Comparison of ENCODE assay signal across 1 cellular context in the genomic region with DNA sequence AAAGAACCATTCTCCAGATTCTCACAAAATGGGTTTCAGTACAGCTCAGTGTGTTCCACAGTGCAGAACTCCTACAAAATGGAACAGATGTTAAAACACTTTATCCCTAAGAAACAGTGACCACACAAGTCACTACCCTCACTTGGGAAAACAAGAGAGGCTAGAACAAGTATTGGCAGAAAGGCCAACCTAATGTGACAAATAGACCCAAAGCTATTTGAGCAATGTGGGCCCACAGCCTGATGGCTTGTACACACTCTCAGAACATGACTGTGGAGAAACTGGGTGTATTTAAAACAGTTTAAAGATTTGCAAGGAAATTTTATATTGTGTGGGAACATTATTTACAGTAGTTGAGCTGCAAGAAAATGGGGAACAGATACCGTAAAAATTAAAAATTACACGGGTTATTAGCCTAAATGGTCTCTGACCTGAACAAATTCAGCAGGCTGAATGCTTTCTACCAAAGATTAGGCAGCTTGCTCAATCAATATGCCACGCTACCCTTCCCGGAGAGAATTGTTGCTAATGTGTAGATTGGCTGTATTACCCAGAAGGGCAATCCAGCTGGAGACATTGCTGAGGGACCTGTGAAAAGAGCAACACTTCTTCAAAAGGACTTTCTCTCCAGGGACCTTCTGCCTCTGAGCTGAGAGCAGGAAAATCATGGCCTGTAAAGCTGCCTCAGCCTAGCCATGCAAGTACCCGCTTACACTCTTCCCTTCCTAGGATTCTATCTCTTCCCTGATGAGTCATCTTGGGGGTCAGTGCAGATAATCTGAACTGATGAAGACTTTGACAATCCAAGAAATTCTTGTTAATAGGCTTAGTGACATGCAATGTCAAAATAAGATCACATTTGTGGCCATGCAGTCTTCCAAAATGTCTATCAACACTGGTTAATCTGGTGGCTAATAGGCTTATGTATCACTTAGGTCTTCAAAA.
TF ChIP-seq lines count a peak whose summit lies in the region.

No MANE protein-coding gene starts in this region.

TF ChIP-seq in K562, 482 proteins besides CTCF, POLR2A, EP300 and RAD21 (continued from another document):
- TF ChIP-seq CEBPZ (IDR thresholded peaks at IDR 0.05; ENCODE audit: borderline replicate concordance, low read depth, low read length): no peak
- no peak for TF ChIP-seq HMGN3 (IDR thresholded peaks at IDR 0.05; ENCODE audit: borderline replicate concordance, extremely low read depth, insufficient read length, low read depth, low read length)
- no peak for TF ChIP-seq TAF7 (tag; IDR thresholded peaks at IDR 0.05)
- TF ChIP-seq, protein P1, sequence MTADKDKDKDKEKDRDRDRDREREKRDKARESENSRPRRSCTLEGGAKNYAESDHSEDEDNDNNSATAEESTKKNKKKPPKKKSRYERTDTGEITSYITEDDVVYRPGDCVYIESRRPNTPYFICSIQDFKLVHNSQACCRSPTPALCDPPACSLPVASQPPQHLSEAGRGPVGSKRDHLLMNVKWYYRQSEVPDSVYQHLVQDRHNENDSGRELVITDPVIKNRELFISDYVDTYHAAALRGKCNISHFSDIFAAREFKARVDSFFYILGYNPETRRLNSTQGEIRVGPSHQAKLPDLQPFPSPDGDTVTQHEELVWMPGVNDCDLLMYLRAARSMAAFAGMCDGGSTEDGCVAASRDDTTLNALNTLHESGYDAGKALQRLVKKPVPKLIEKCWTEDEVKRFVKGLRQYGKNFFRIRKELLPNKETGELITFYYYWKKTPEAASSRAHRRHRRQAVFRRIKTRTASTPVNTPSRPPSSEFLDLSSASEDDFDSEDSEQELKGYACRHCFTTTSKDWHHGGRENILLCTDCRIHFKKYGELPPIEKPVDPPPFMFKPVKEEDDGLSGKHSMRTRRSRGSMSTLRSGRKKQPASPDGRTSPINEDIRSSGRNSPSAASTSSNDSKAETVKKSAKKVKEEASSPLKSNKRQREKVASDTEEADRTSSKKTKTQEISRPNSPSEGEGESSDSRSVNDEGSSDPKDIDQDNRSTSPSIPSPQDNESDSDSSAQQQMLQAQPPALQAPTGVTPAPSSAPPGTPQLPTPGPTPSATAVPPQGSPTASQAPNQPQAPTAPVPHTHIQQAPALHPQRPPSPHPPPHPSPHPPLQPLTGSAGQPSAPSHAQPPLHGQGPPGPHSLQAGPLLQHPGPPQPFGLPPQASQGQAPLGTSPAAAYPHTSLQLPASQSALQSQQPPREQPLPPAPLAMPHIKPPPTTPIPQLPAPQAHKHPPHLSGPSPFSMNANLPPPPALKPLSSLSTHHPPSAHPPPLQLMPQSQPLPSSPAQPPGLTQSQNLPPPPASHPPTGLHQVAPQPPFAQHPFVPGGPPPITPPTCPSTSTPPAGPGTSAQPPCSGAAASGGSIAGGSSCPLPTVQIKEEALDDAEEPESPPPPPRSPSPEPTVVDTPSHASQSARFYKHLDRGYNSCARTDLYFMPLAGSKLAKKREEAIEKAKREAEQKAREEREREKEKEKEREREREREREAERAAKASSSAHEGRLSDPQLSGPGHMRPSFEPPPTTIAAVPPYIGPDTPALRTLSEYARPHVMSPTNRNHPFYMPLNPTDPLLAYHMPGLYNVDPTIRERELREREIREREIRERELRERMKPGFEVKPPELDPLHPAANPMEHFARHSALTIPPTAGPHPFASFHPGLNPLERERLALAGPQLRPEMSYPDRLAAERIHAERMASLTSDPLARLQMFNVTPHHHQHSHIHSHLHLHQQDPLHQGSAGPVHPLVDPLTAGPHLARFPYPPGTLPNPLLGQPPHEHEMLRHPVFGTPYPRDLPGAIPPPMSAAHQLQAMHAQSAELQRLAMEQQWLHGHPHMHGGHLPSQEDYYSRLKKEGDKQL (CRISPR knock-in tag; IDR thresholded peaks at IDR 0.05; ENCODE audit: borderline replicate concordance): no peak
- TF ChIP-seq JUND (IDR thresholded peaks at IDR 0.05; ENCODE audit: borderline replicate concordance, low read depth, low read length): peak; percentile 84
- peak; percentile 79; the same call in 2 of the 3 replicates for TF ChIP-seq JUND (tag; IDR thresholded peaks at IDR 0.05; ENCODE audit: borderline replicate concordance, low read depth, low read length)
- no peak for TF ChIP-seq KDM4B (IDR thresholded peaks at IDR 0.05; ENCODE audit: borderline replicate concordance in 2 of 2, low read depth in 1 of 2)
- TF ChIP-seq CAMTA2 (CRISPR knock-in tag; conservative IDR thresholded peaks at IDR 0.05): no peak
- TF ChIP-seq ZNF384 (IDR thresholded peaks at IDR 0.05; ENCODE audit: low read depth, low read length): no peak
- no peak for TF ChIP-seq NCOA6 (IDR thresholded peaks at IDR 0.05)
- TF ChIP-seq ZNF41 (CRISPR knock-in tag; conservative IDR thresholded peaks at IDR 0.05): no peak
- TF ChIP-seq ZNF766 (CRISPR knock-in tag; conservative IDR thresholded peaks at IDR 0.05): no peak
- TF ChIP-seq FUS (optimal IDR thresholded peaks at IDR 0.05; ENCODE audit: low read depth, low read length): no peak
- no peak for TF ChIP-seq CBX2 (IDR thresholded peaks at IDR 0.05; ENCODE audit: insufficient read depth, low read length, poor library complexity, severe bottlenecking)
- TF ChIP-seq SMARCB1 (IDR thresholded peaks at IDR 0.05; ENCODE audit: insufficient read length, low read depth): no peak
- TF ChIP-seq PHF20 (IDR thresholded peaks at IDR 0.05; ENCODE audit: partially characterized antibody): no peak
- TF ChIP-seq, protein P2, sequence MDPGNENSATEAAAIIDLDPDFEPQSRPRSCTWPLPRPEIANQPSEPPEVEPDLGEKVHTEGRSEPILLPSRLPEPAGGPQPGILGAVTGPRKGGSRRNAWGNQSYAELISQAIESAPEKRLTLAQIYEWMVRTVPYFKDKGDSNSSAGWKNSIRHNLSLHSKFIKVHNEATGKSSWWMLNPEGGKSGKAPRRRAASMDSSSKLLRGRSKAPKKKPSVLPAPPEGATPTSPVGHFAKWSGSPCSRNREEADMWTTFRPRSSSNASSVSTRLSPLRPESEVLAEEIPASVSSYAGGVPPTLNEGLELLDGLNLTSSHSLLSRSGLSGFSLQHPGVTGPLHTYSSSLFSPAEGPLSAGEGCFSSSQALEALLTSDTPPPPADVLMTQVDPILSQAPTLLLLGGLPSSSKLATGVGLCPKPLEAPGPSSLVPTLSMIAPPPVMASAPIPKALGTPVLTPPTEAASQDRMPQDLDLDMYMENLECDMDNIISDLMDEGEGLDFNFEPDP (CRISPR knock-in tag; IDR thresholded peaks at IDR 0.05): no peak
- TF ChIP-seq LCOR (CRISPR knock-in tag; IDR thresholded peaks at IDR 0.05): no peak
- no peak for TF ChIP-seq SIX5 (IDR thresholded peaks at IDR 0.05; ENCODE audit: borderline replicate concordance in 1 of 2, insufficient read depth in 1 of 2, low read depth in 1 of 2, low read length in 2 of 2)
- TF ChIP-seq ZNF589 (CRISPR knock-in tag; IDR thresholded peaks at IDR 0.05; ENCODE audit: low read depth): no peak
- TF ChIP-seq SRSF3 (IDR thresholded peaks at IDR 0.05; ENCODE audit: insufficient read depth, low read length): no peak
- TF ChIP-seq CUX1 (CRISPR knock-in tag; IDR thresholded peaks at IDR 0.05): no peak
- TF ChIP-seq DEAF1 (CRISPR knock-in tag; IDR thresholded peaks at IDR 0.05): no peak
- TF ChIP-seq BDP1 (IDR thresholded peaks at IDR 0.05; ENCODE audit: insufficient read depth, insufficient read length): no peak
- no peak for TF ChIP-seq KLF10 (CRISPR knock-in tag; IDR thresholded peaks at IDR 0.05)
TF ChIP-seq in K562: peak in this region for 5.
